Comparison of ENCODE assay signal across 9 cellular contexts in genomic region chr13:51148952-51149573, GRCh38. TPM values are rescaled to one million over a fixed set of nuclear protein-coding genes. Genes with fewer than 3 reads are reported as not detected.
A peak's percentile ranks its signal among the peaks of the same experiment; 100 is the strongest.
DNase-seq lines count a peak whose midpoint lies in the region; ATAC-seq and FAIRE-seq lines count a peak whose summit lies in the region.
"Had no signal": no experiment of that assay in that cellular context is flagged by ENCODE, and none has a peak within 500 bp of the region (broad histone marks: within the 10 kb centered on the region; RNA-seq: fewer than 3 reads in every experiment).

No MANE protein-coding gene starts in this region.

- no peaks in the 10 kb centered on the region for H3K36me3 ChIP-seq in small intestine (ENCODE audit: control insufficient read depth in 2 of 2, insufficient read depth in 2 of 2, low read length in 2 of 2)
- H3K36me3 ChIP-seq: neutrophil had no signal

- WGBS in small intestine, 3 donors: 11 to 14% (median 14%) methylated on average over 4 of the region's 4 CpGs

- no peaks in the 10 kb centered on the region for H3K4me1 ChIP-seq in small intestine (ENCODE audit: control insufficient read depth in 2 of 2, insufficient read depth in 1 of 2, low read depth in 1 of 2, low read length in 1 of 2)

- no peak overlapping the region for H3K4me3 ChIP-seq in small intestine (ENCODE audit: low read depth in 1 of 2, low read length in 2 of 2)

- no peak overlapping the region for H3K27ac Mint-ChIP-seq in activated naive CD8-positive, alpha-beta T cell treated with anti-CD3 and anti-CD28 coated beads for 36 hours

- peaks cover 2% of the 10 kb centered on the region for H3K4me1 Mint-ChIP-seq in activated naive CD8-positive, alpha-beta T cell treated with anti-CD3 and anti-CD28 coated beads for 36 hours

- peaks cover 7% of the 10 kb centered on the region for H3K27me3 Mint-ChIP-seq in activated naive CD8-positive, alpha-beta T cell treated with anti-CD3 and anti-CD28 coated beads for 36 hours

- peaks cover 0 to 3% of the 10 kb centered on the region in 2 donors for H3K27me3 ChIP-seq in small intestine (ENCODE audit: control insufficient read depth in 2 of 2, insufficient read depth in 2 of 2, low read length in 2 of 2)

- H3K9me3 ChIP-seq in small intestine (ENCODE audit: control insufficient read depth, low read depth): no peaks in the 10 kb centered on the region
- H3K9me3 ChIP-seq: neutrophil had no signal

- H3K9me3 Mint-ChIP-seq in activated naive CD8-positive, alpha-beta T cell treated with anti-CD3 and anti-CD28 coated beads for 36 hours: peaks cover 2% of the 10 kb centered on the region

- ATAC-seq in HG03342 (IDR thresholded peaks at IDR 0.05; ENCODE audit: unreplicated experiment) (no peak), GM19035 (IDR thresholded peaks at IDR 0.05; ENCODE audit: unreplicated experiment) (no peak)

- H3K4me3 Mint-ChIP-seq in activated naive CD8-positive, alpha-beta T cell treated with anti-CD3 and anti-CD28 coated beads for 36 hours: no peak overlapping the region

- DNase-seq in ELR (ENCODE audit: low read depth) (peak; percentile 53), NCI-H1092 (lab: John Stamatoyannopoulos, UW) (peak; percentile 7), anterior cingulate cortex (lab: John Stamatoyannopoulos, UW) (peak in 52 of 58 donors; percentile 4 to 73 (median 36)), hippocampal formation (lab: John Stamatoyannopoulos, UW) (peak; percentile 34 to 90), small intestine (peak; percentile 9)
- no peak for DNase-seq in activated naive CD8-positive, alpha-beta T cell treated with anti-CD3 and anti-CD28 coated beads for 36 hours

- H3K27ac ChIP-seq in small intestine (ENCODE audit: low read depth in 1 of 2, low read length in 1 of 2): no peak overlapping the region
- H3K27ac ChIP-seq: neutrophil had no signal

- H3K36me3 Mint-ChIP-seq in activated naive CD8-positive, alpha-beta T cell treated with anti-CD3 and anti-CD28 coated beads for 36 hours: no peaks in the 10 kb centered on the region

- no peak for FAIRE-seq in small intestine (lab: Jason Lieb, UNC)

RNA-seq across cellular contexts. Expression of gene C13orf42, which starts 38.0 kb away (rescaled TPM):
- polyA plus RNA-seq in small intestine: not detected
- not detected for total RNA-seq in activated naive CD8-positive, alpha-beta T cell treated with anti-CD3 and anti-CD28 coated beads for 36 hours
